ENCODE assay signal across 30 cellular contexts in genomic region chr16:255183-255582, GRCh38. TPM values are rescaled to one million over a fixed set of nuclear protein-coding genes. Genes with fewer than 3 reads are reported as not detected.
"Had no signal": no experiment of that assay in that cellular context is flagged by ENCODE, and none has a peak within 500 bp of the region (broad histone marks: within the 10 kb centered on the region; RNA-seq: fewer than 3 reads in every experiment).

No MANE protein-coding gene starts in this region.

- H3K27ac Mint-ChIP-seq: activated CD4-positive, alpha-beta T cell treated with anti-CD3 and anti-CD28 coated beads for 36 hours; activated naive CD4-positive, alpha-beta T cell treated with anti-CD3 and anti-CD28 coated beads, Interleukin-2, amount 50 U/mL, for 24 hours; activated naive CD8-positive, alpha-beta T cell treated with anti-CD3 and anti-CD28 coated beads for 36 hours; activated naive CD8-positive, alpha-beta T cell treated with anti-CD3 and anti-CD28 coated beads, Interleukin-2, amount 50 U/mL, for 24 hours; activated T-cell treated with anti-CD3 and anti-CD28 coated beads, Interleukin-2, amount 50 U/mL, for 24 hours; activated T-cell treated with anti-CD3 and anti-CD28 coated beads, Interleukin-2, amount 50 U/mL, for 72 hours; effector memory CD8-positive, alpha-beta T cell; T-helper 1 cell treated with Interleukin-12 subunit alpha and Interleukin-12 subunit beta and Interleukin-4 antibody, amounts not matched to agents 30 μg/mL and 1 μg/mL, for 36 hours had no signal

- DNase-seq: activated CD4-positive, alpha-beta T cell treated with anti-CD3 and anti-CD28 coated beads for 36 hours; activated CD4-positive, alpha-beta T cell treated with anti-CD3 and anti-CD28 coated beads, Interleukin-2, amount 50 U/mL, for 1 hour; activated CD4-positive, alpha-beta T cell treated with anti-CD3 and anti-CD28 coated beads, Interleukin-2, amount 50 U/mL, for 48 hours; activated CD4-positive, CD25-positive, alpha-beta regulatory T cell; activated CD4-positive, CD25-positive, alpha-beta regulatory T cell treated with anti-CD3 and anti-CD28 coated beads, Interleukin-2, amount 50 U/mL, for 72 hours; activated CD8-positive, alpha-beta memory T cell treated with anti-CD3 and anti-CD28 coated beads, Interleukin-2, amount 50 U/mL, for 48 hours; activated gamma-delta T cell; activated naive CD4-positive, alpha-beta T cell; activated naive CD8-positive, alpha-beta T cell treated with anti-CD3 and anti-CD28 coated beads for 36 hours; activated naive CD8-positive, alpha-beta T cell treated with anti-CD3 and anti-CD28 coated beads, Interleukin-2, amount 50 U/mL, for 24 hours; activated T-cell treated with anti-CD3 and anti-CD28 coated beads for 4 hours; activated T-cell treated with anti-CD3 and anti-CD28 coated beads, Interleukin-2, amount 50 U/mL, for 24 hours; activated T-cell treated with anti-CD3 and anti-CD28 coated beads, Interleukin-2, amount 50 U/mL, for 72 hours; adrenal gland; amygdala; aorta; body of pancreas; caudate nucleus; cortex of kidney; dermis blood vessel endothelial cell; effector CD4-positive, alpha-beta T cell; effector memory CD8-positive, alpha-beta T cell; esophagus squamous epithelium; foreskin melanocyte; hippocampal formation; T-cell had no signal

- H3K27me3 Mint-ChIP-seq: activated CD4-positive, alpha-beta T cell treated with anti-CD3 and anti-CD28 coated beads for 36 hours; activated naive CD4-positive, alpha-beta T cell treated with anti-CD3 and anti-CD28 coated beads, Interleukin-2, amount 50 U/mL, for 24 hours; activated naive CD8-positive, alpha-beta T cell treated with anti-CD3 and anti-CD28 coated beads for 36 hours; activated naive CD8-positive, alpha-beta T cell treated with anti-CD3 and anti-CD28 coated beads, Interleukin-2, amount 50 U/mL, for 24 hours; activated T-cell treated with anti-CD3 and anti-CD28 coated beads, Interleukin-2, amount 50 U/mL, for 24 hours; effector memory CD8-positive, alpha-beta T cell; T-cell had no signal

- H3K9me3 Mint-ChIP-seq: activated naive CD4-positive, alpha-beta T cell treated with anti-CD3 and anti-CD28 coated beads, Interleukin-2, amount 50 U/mL, for 24 hours; activated naive CD8-positive, alpha-beta T cell treated with anti-CD3 and anti-CD28 coated beads for 36 hours; activated naive CD8-positive, alpha-beta T cell treated with anti-CD3 and anti-CD28 coated beads, Interleukin-2, amount 50 U/mL, for 24 hours; activated T-cell treated with anti-CD3 and anti-CD28 coated beads, Interleukin-2, amount 50 U/mL, for 24 hours; activated T-cell treated with anti-CD3 and anti-CD28 coated beads, Interleukin-2, amount 50 U/mL, for 72 hours; effector memory CD8-positive, alpha-beta T cell; T-cell; T-helper 1 cell treated with Interleukin-12 subunit alpha and Interleukin-12 subunit beta and Interleukin-4 antibody, amounts not matched to agents 30 μg/mL and 1 μg/mL, for 36 hours had no signal

- H3K4me3 Mint-ChIP-seq: activated naive CD4-positive, alpha-beta T cell treated with anti-CD3 and anti-CD28 coated beads, Interleukin-2, amount 50 U/mL, for 24 hours; activated naive CD8-positive, alpha-beta T cell treated with anti-CD3 and anti-CD28 coated beads for 36 hours; activated naive CD8-positive, alpha-beta T cell treated with anti-CD3 and anti-CD28 coated beads, Interleukin-2, amount 50 U/mL, for 24 hours; activated T-cell treated with anti-CD3 and anti-CD28 coated beads, Interleukin-2, amount 50 U/mL, for 24 hours; activated T-cell treated with anti-CD3 and anti-CD28 coated beads, Interleukin-2, amount 50 U/mL, for 72 hours; effector memory CD8-positive, alpha-beta T cell had no signal

RNA-seq across cellular contexts. Expression of gene RGS11, which starts 20.6 kb away (rescaled TPM):
- total RNA-seq: activated naive CD8-positive, alpha-beta T cell treated with anti-CD3 and anti-CD28 coated beads for 36 hours had no signal

RNA-seq across cellular contexts. Expression of gene ARHGDIG, which starts 25.2 kb away (rescaled TPM):
- total RNA-seq: activated CD4-positive, alpha-beta T cell treated with anti-CD3 and anti-CD28 coated beads for 36 hours; activated naive CD8-positive, alpha-beta T cell treated with anti-CD3 and anti-CD28 coated beads for 36 hours; esophagus squamous epithelium; fibroblast of villous mesenchyme had no signal

RNA-seq across cellular contexts. Expression of gene PDIA2, which starts 27.8 kb away (rescaled TPM):
- total RNA-seq: activated CD4-positive, alpha-beta T cell treated with anti-CD3 and anti-CD28 coated beads for 36 hours; activated naive CD8-positive, alpha-beta T cell treated with anti-CD3 and anti-CD28 coated beads for 36 hours; endothelial cell of umbilical vein; esophagus squamous epithelium had no signal
